ENCODE assay signal across 9 cellular contexts in genomic region chr15:40582726-40583246, GRCh38. TPM values are rescaled to one million over a fixed set of nuclear protein-coding genes. Genes with fewer than 3 reads are reported as not detected.
DNase-seq lines count a peak whose midpoint lies in the region; ATAC-seq and TF ChIP-seq lines count a peak whose summit lies in the region.
"Had no signal": no experiment of that assay in that cellular context is flagged by ENCODE, and none has a peak within 500 bp of the region (broad histone marks: within the 10 kb centered on the region; RNA-seq: fewer than 3 reads in every experiment).

No MANE protein-coding gene starts in this region.

- H3K36me3 ChIP-seq in PC-3 (ENCODE audit: low read depth, low read length): no peaks in the 10 kb centered on the region
- no peaks in the 10 kb centered on the region for H3K36me3 ChIP-seq in testis (ENCODE audit: low read depth, missing control alignments)
- H3K36me3 ChIP-seq in aorta (ENCODE audit: control insufficient read depth in 1 of 2, insufficient read depth in 2 of 2, low read length in 1 of 2): no peaks in the 10 kb centered on the region

- no peak overlapping the region for H3K4me3 Mint-ChIP-seq in activated CD8-positive, alpha-beta T cell treated with anti-CD3 and anti-CD28 coated beads for 36 hours
- no peak overlapping the region for H3K4me3 Mint-ChIP-seq in activated CD8-positive, alpha-beta T cell treated with anti-CD3 and anti-CD28 coated beads, Interleukin-2, amount 10 ng/mL, durations not matched to agents 7 days and 5 days
- no peak overlapping the region for H3K4me3 Mint-ChIP-seq in activated T-cell treated with anti-CD3 and anti-CD28 coated beads, Interleukin-2, amount 50 U/mL, for 24 hours

- H3K27ac Mint-ChIP-seq in activated CD8-positive, alpha-beta T cell treated with anti-CD3 and anti-CD28 coated beads for 36 hours: no peak overlapping the region
- no peak overlapping the region for H3K27ac Mint-ChIP-seq in activated CD8-positive, alpha-beta T cell treated with anti-CD3 and anti-CD28 coated beads, Interleukin-2, amount 10 ng/mL, durations not matched to agents 7 days and 5 days
- no peak overlapping the region for H3K27ac Mint-ChIP-seq in activated T-cell treated with anti-CD3 and anti-CD28 coated beads, Interleukin-2, amount 50 U/mL, for 24 hours

- peak overlapping the region; percentile 95 for H2AFZ ChIP-seq in PC-3 (ENCODE audit: low read length)

- peaks cover 2% of the 10 kb centered on the region for H3K9me3 Mint-ChIP-seq in activated CD8-positive, alpha-beta T cell treated with anti-CD3 and anti-CD28 coated beads for 36 hours
- H3K9me3 Mint-ChIP-seq in activated CD8-positive, alpha-beta T cell treated with anti-CD3 and anti-CD28 coated beads, Interleukin-2, amount 10 ng/mL, durations not matched to agents 7 days and 5 days (ENCODE audit: insufficient read depth): no peaks in the 10 kb centered on the region
- H3K9me3 Mint-ChIP-seq in activated T-cell treated with anti-CD3 and anti-CD28 coated beads, Interleukin-2, amount 50 U/mL, for 24 hours: no peaks in the 10 kb centered on the region

- H4K20me1 ChIP-seq in PC-3 (ENCODE audit: low read length): no peaks in the 10 kb centered on the region

- H3K4me2 ChIP-seq in PC-3 (ENCODE audit: low read length): peak overlapping the region; percentile 85

- no peaks in the 10 kb centered on the region for H3K27me3 Mint-ChIP-seq in activated CD8-positive, alpha-beta T cell treated with anti-CD3 and anti-CD28 coated beads for 36 hours
- H3K27me3 Mint-ChIP-seq in activated CD8-positive, alpha-beta T cell treated with anti-CD3 and anti-CD28 coated beads, Interleukin-2, amount 10 ng/mL, durations not matched to agents 7 days and 5 days (ENCODE audit: low read depth): peaks cover 3% of the 10 kb centered on the region
- H3K27me3 Mint-ChIP-seq in activated T-cell treated with anti-CD3 and anti-CD28 coated beads, Interleukin-2, amount 50 U/mL, for 24 hours: peaks cover 3% of the 10 kb centered on the region

- no peaks in the 10 kb centered on the region for H3K79me2 ChIP-seq in PC-3 (ENCODE audit: low read length)

- DNase-seq in activated CD8-positive, alpha-beta T cell treated with anti-CD3 and anti-CD28 coated beads for 36 hours: no peak
- no peak for DNase-seq in activated CD8-positive, alpha-beta T cell treated with anti-CD3 and anti-CD28 coated beads, Interleukin-2, amount 10 ng/mL, durations not matched to agents 7 days and 5 days
- DNase-seq in PC-3 (peak; percentile 59), fibroblast of the conjunctiva (ENCODE audit: low read depth) (peak; percentile 3), testis (peak; percentile 85), aorta (no peak), Ammon's horn (ENCODE audit: low spot score) (no peak)
- no peak for DNase-seq in activated T-cell treated with anti-CD3 and anti-CD28 coated beads, Interleukin-2, amount 50 U/mL, for 24 hours
- DNase-seq: activated naive CD4-positive, alpha-beta T cell treated with anti-CD3 and anti-CD28 coated beads, Interleukin-2, amount 50 U/mL, for 16 hours had no signal

- H3K4me1 Mint-ChIP-seq in activated CD8-positive, alpha-beta T cell treated with anti-CD3 and anti-CD28 coated beads for 36 hours (ENCODE audit: low read depth): no peaks in the 10 kb centered on the region
- peaks cover 5% of the 10 kb centered on the region for H3K4me1 Mint-ChIP-seq in activated CD8-positive, alpha-beta T cell treated with anti-CD3 and anti-CD28 coated beads, Interleukin-2, amount 10 ng/mL, durations not matched to agents 7 days and 5 days (ENCODE audit: low read depth)
- H3K4me1 Mint-ChIP-seq in activated T-cell treated with anti-CD3 and anti-CD28 coated beads, Interleukin-2, amount 50 U/mL, for 24 hours (ENCODE audit: low read depth): peaks cover 2% of the 10 kb centered on the region

- POLR2A ChIA-PET in activated CD8-positive, alpha-beta T cell treated with anti-CD3 and anti-CD28 coated beads for 36 hours (lab: Charles Lee): interaction anchor here (0.6 to 0.7 kb wide), 2 partner anchors 10 to 320 kb away, joined by 3 read pairs; no protein-coding TSS in a partner anchor
- POLR2A ChIA-PET in activated CD8-positive, alpha-beta T cell treated with anti-CD3 and anti-CD28 coated beads, Interleukin-2, amount 10 ng/mL, durations not matched to agents 7 days and 5 days (lab: Charles Lee): no interaction called here
- POLR2A ChIA-PET in PC-3 (lab: Charles Lee; ENCODE audit: unreplicated experiment): no interaction called here

- H3K4me3 ChIP-seq in PC-3 (ENCODE audit: low read length) (peak overlapping the region; percentile 62), testis (peak overlapping the region; percentile 22 to 47), aorta (ENCODE audit: low read length in 2 of 2) (no peak overlapping the region)

- no peaks in the 10 kb centered on the region for H3F3A ChIP-seq in PC-3 (ENCODE audit: low read length, unreplicated experiment)

- no peak for TF ChIP-seq POLR2A in testis (IDR thresholded peaks at IDR 0.05)

- no peaks in the 10 kb centered on the region for H3K36me3 Mint-ChIP-seq in activated CD8-positive, alpha-beta T cell treated with anti-CD3 and anti-CD28 coated beads for 36 hours (ENCODE audit: low read depth)
- no peaks in the 10 kb centered on the region for H3K36me3 Mint-ChIP-seq in activated CD8-positive, alpha-beta T cell treated with anti-CD3 and anti-CD28 coated beads, Interleukin-2, amount 10 ng/mL, durations not matched to agents 7 days and 5 days (ENCODE audit: low read depth)
- H3K36me3 Mint-ChIP-seq in activated T-cell treated with anti-CD3 and anti-CD28 coated beads, Interleukin-2, amount 50 U/mL, for 24 hours (ENCODE audit: low read depth): no peaks in the 10 kb centered on the region

- no peak for TF ChIP-seq CTCF in activated CD8-positive, alpha-beta T cell treated with anti-CD3 and anti-CD28 coated beads for 36 hours (IDR thresholded peaks at IDR 0.05)
- TF ChIP-seq CTCF in PC-3 (conservative IDR thresholded peaks at IDR 0.05; ENCODE audit: low read depth, low read length) (no peak), testis (IDR thresholded peaks at IDR 0.05) (no peak)

- H3K27me3 ChIP-seq in PC-3 (ENCODE audit: low read length): no peaks in the 10 kb centered on the region
- no peaks in the 10 kb centered on the region for H3K27me3 ChIP-seq in testis
- H3K27me3 ChIP-seq in aorta (ENCODE audit: control insufficient read depth in 1 of 2, insufficient read depth in 2 of 2, low read length in 1 of 2): no peaks in the 10 kb centered on the region

- H3K9me2 ChIP-seq in PC-3 (replicated peaks; ENCODE audit: low read length): no peaks in the 10 kb centered on the region

- no TSS peak for BruUV-seq in PC-3 (replicated peaks; lab: Mats Ljungman, UMichigan)

- peak; percentile 42 for ATAC-seq in activated CD8-positive, alpha-beta T cell treated with anti-CD3 and anti-CD28 coated beads for 36 hours
- no peak for ATAC-seq in activated CD8-positive, alpha-beta T cell treated with anti-CD3 and anti-CD28 coated beads, Interleukin-2, amount 10 ng/mL, durations not matched to agents 7 days and 5 days
- ATAC-seq in PC-3 (peak; percentile 75), aorta (ENCODE audit: low FRiP score) (no peak)

- H3K27ac ChIP-seq in PC-3 (ENCODE audit: low read length): no peak overlapping the region
- no peak overlapping the region for H3K27ac ChIP-seq in testis
- H3K27ac ChIP-seq in aorta (ENCODE audit: low read depth in 1 of 2, low read length in 2 of 2): no peak overlapping the region

- no peaks in the 10 kb centered on the region for H3K9me3 ChIP-seq in PC-3 (ENCODE audit: low read length)
- no peaks in the 10 kb centered on the region for H3K9me3 ChIP-seq in testis
- no peaks in the 10 kb centered on the region for H3K9me3 ChIP-seq in aorta (ENCODE audit: control insufficient read depth, low read length)

- H3K4me1 ChIP-seq in PC-3 (ENCODE audit: insufficient read depth, low read length): no peaks in the 10 kb centered on the region
- H3K4me1 ChIP-seq in testis: no peaks in the 10 kb centered on the region
- H3K4me1 ChIP-seq in aorta (ENCODE audit: control insufficient read depth in 1 of 2, insufficient read depth in 2 of 2, low read length in 2 of 2): no peaks in the 10 kb centered on the region

- intact Hi-C loops in activated CD8-positive, alpha-beta T cell treated with anti-CD3 and anti-CD28 coated beads for 36 hours (cut with micrococcal nuclease): no loop called here
- intact Hi-C loops in PC-3 (cut with micrococcal nuclease): no loop called here
- intact Hi-C loops in testis (cut with DNase I; ENCODE audit: low total_unique reads): no loop called here
- intact Hi-C loops in aorta (cut with DNase I): no loop called here

- 33 to 39% methylated on average over 8 of the region's 8 CpGs for WGBS in testis, 2 donors
- WGBS in aorta, 2 donors: 66 to 70% methylated on average over 8 of the region's 8 CpGs

- H3K9ac ChIP-seq in PC-3 (ENCODE audit: low read length): peak overlapping the region; percentile 21; the same call in 1 of the 2 replicates

- CTCF ChIA-PET in activated CD8-positive, alpha-beta T cell treated with anti-CD3 and anti-CD28 coated beads for 36 hours (lab: Charles Lee): interaction anchor here (0.8 kb wide), 1 partner anchor 18 kb away, joined by 3 read pairs; the partner anchor contains the start of gene CCDC32
- CTCF ChIA-PET in activated CD8-positive, alpha-beta T cell treated with anti-CD3 and anti-CD28 coated beads, Interleukin-2, amount 10 ng/mL, durations not matched to agents 7 days and 5 days (lab: Charles Lee): no interaction called here
- CTCF ChIA-PET in PC-3 (lab: Charles Lee): no interaction called here

RNA-seq across cellular contexts. Expression of gene KNL1, which starts 11.3 kb away (rescaled TPM):
- 10 to 100 TPM; 20.9 to 22.8 TPM for total RNA-seq in activated CD8-positive, alpha-beta T cell treated with anti-CD3 and anti-CD28 coated beads for 36 hours
- 10 to 100 TPM; 61.4 to 65.4 TPM for total RNA-seq in activated CD8-positive, alpha-beta T cell treated with anti-CD3 and anti-CD28 coated beads, Interleukin-2, amount 10 ng/mL, durations not matched to agents 7 days and 5 days
- total RNA-seq in PC-3 (2014; rRNA removed): 33.5 and 33.8 TPM in 2 replicates
- 10 to 100 TPM; 50.9 to 66.0 TPM for total RNA-seq in testis
- polyA plus RNA-seq in testis (ENCODE audit: insufficient read depth, low read depth, low replicate concordance): 28.7 TPM
- 1 to 10 TPM in 1 of 2 donors, under 1 TPM in 1; 0.42 to 1.6 TPM for total RNA-seq in aorta
- polyA plus RNA-seq in aorta: under 1 TPM; 0.03 to 0.50 TPM

RNA-seq across cellular contexts. Expression of gene RPUSD2, which starts 13.7 kb away (rescaled TPM):
- total RNA-seq in activated CD8-positive, alpha-beta T cell treated with anti-CD3 and anti-CD28 coated beads for 36 hours: 10 to 100 TPM; 17.2 to 19.0 TPM
- total RNA-seq in activated CD8-positive, alpha-beta T cell treated with anti-CD3 and anti-CD28 coated beads, Interleukin-2, amount 10 ng/mL, durations not matched to agents 7 days and 5 days: 10 to 100 TPM; 14.1 to 15.6 TPM
- 22.2 and 24.4 TPM in 2 replicates for total RNA-seq in PC-3 (2014; rRNA removed)
- 10 to 100 TPM; 12.3 to 14.9 TPM for total RNA-seq in testis
- polyA plus RNA-seq in testis (ENCODE audit: insufficient read depth, low read depth, low replicate concordance): 9.0 TPM
- 1 to 10 TPM; 4.8 to 6.1 TPM for total RNA-seq in aorta
- 1 to 10 TPM; 3.4 to 4.4 TPM for polyA plus RNA-seq in aorta

RNA-seq across cellular contexts. Expression of gene CCDC32, which starts 17.9 kb away (rescaled TPM):
- 10 to 100 TPM; 21.3 to 22.0 TPM for total RNA-seq in activated CD8-positive, alpha-beta T cell treated with anti-CD3 and anti-CD28 coated beads for 36 hours
- 10 to 100 TPM; 24.7 to 27.0 TPM for total RNA-seq in activated CD8-positive, alpha-beta T cell treated with anti-CD3 and anti-CD28 coated beads, Interleukin-2, amount 10 ng/mL, durations not matched to agents 7 days and 5 days
- total RNA-seq in PC-3 (2014; rRNA removed): 16.1 and 19.9 TPM in 2 replicates
- 10 to 100 TPM; 13.9 to 19.4 TPM for total RNA-seq in testis
- polyA plus RNA-seq in testis (ENCODE audit: insufficient read depth, low read depth, low replicate concordance): 18.3 TPM
- 10 to 100 TPM; 32.0 to 34.0 TPM for total RNA-seq in aorta
- polyA plus RNA-seq in aorta: 10 to 100 TPM; 18.8 to 27.4 TPM

Comparison
In these comparisons a context has a peak if more than half of its experiments do, and no peak if none do; other contexts are left out.
1. ATAC-seq: peak in activated CD8-positive, alpha-beta T cell treated with anti-CD3 and anti-CD28 coated beads for 36 hours (single experiment) and PC-3 (single experiment); none in activated CD8-positive, alpha-beta T cell treated with anti-CD3 and anti-CD28 coated beads, Interleukin-2, amount 10 ng/mL, durations not matched to agents 7 days and 5 days (single experiment) and aorta (single experiment).
2. DNase-seq: peak in PC-3 (single experiment), fibroblast of the conjunctiva (single experiment) and testis (single experiment); none in activated CD8-positive, alpha-beta T cell treated with anti-CD3 and anti-CD28 coated beads for 36 hours (single experiment), activated CD8-positive, alpha-beta T cell treated with anti-CD3 and anti-CD28 coated beads, Interleukin-2, amount 10 ng/mL, durations not matched to agents 7 days and 5 days (single experiment), activated T-cell treated with anti-CD3 and anti-CD28 coated beads, Interleukin-2, amount 50 U/mL, for 24 hours (single experiment), aorta (0 of 2) and Ammon's horn (single experiment).
3. H3K4me3 ChIP-seq: peak in PC-3 (single experiment) and testis (2 of 2); none in aorta (0 of 2).
4. RNA of gene KNL1, which starts 11.3 kb away (total RNA-seq): 50.9 to 66.0 TPM in testis, 61.4 to 65.4 TPM in activated CD8-positive, alpha-beta T cell treated with anti-CD3 and anti-CD28 coated beads, Interleukin-2, amount 10 ng/mL, durations not matched to agents 7 days and 5 days, 33.5 to 33.8 TPM in PC-3 and 20.9 to 22.8 TPM in activated CD8-positive, alpha-beta T cell treated with anti-CD3 and anti-CD28 coated beads for 36 hours; 0.42 to 1.6 TPM in aorta; every median in the first group is over 4 times any median in the second.